ENCODE assay signal across 7 cellular contexts in the genomic region with DNA sequence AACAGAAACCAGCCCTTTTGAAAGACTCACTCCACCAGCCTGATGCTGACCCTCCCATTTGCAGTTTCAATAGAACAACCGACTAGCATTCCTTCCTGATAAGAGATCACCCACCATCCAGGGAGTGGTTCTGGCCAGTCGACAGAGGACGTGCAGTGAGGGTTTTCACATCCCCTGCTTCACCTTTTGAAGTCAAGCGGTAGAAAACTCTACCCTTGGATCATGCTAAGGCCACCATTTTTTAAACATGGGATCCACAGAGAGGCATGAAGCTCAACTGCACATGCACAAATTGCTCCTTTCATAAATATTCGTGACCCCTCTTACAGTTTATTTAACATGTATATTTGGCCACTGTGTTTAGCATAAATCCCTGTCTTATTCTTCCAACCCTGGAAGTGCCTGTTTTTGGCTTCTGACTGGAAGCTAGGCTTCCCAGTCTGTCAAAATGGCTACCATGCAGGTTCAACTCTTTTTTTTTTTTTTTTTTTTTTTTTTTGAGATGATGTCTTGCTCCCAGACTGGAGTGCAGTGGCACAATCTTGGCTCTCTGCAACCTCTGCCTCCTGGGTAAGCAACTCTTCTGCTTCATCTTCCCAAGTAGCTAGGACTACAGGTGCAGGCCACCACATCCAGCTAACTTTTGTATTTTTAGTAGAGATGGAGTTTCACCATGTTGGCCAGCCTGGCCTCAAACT. TPM values are rescaled to one million over a fixed set of nuclear protein-coding genes. Genes with fewer than 3 reads are reported as not detected.
DNase-seq lines count a peak whose midpoint lies in the region; ATAC-seq and TF ChIP-seq lines count a peak whose summit lies in the region.

No MANE protein-coding gene starts in this region.

- no peaks in the 10 kb centered on the region for H4K20me1 ChIP-seq in OCI-LY7 (ENCODE audit: insufficient read depth, low read length)

- peak overlapping the region; percentile 76 for H3K4me2 ChIP-seq in OCI-LY7 (ENCODE audit: low read length)

- H3K4me3 ChIP-seq in GM12865 (ENCODE audit: low read depth, low read length) (peak overlapping the region; percentile 57), OCI-LY7 (ENCODE audit: low read depth, low read length, poor library complexity, severe bottlenecking) (peak overlapping the region; percentile 77)

- H3K9me2 ChIP-seq in OCI-LY7 (ENCODE audit: insufficient read depth, low read length): no peaks in the 10 kb centered on the region

- no peak for TF ChIP-seq CTCF in GM12865 (IDR thresholded peaks at IDR 0.05; ENCODE audit: insufficient read depth, low read depth, low read length, missing control alignments)
- TF ChIP-seq CTCF in OCI-LY7 (conservative IDR thresholded peaks at IDR 0.05; ENCODE audit: low read length): no peak
- no peak for TF ChIP-seq CTCF in endothelial cell (IDR thresholded peaks at IDR 0.05; ENCODE audit: unreplicated experiment)
- no peak for TF ChIP-seq CTCF in progenitor cell of endocrine pancreas (IDR thresholded peaks at IDR 0.05; ENCODE audit: unreplicated experiment)

- CTCF ChIA-PET in OCI-LY7 (lab: Charles Lee; ENCODE audit: unreplicated experiment): interaction anchor here (2.1 kb wide), 1 partner anchor 9 kb away, joined by 16 read pairs; no protein-coding TSS in a partner anchor

- DNase-seq in GM12865 (ENCODE audit: low read depth) (no peak), OCI-LY7 (ENCODE audit: low spot score) (no peak), endothelial cell (ENCODE audit: low spot score) (no peak), progenitor cell of endocrine pancreas (ENCODE audit: low spot score, unreplicated experiment) (no peak), germinal center (ENCODE audit: low spot score) (no peak)

- POLR2A ChIA-PET in OCI-LY7 (lab: Charles Lee): interaction anchor here (0.6 to 3.8 kb wide), 8 partner anchors 8 to 247 kb away, joined by 3 to 64 read pairs (median 6); partner anchors contain the start of gene SETD5

- H3K36me3 Mint-ChIP-seq in endothelial cell (ENCODE audit: low read depth, unreplicated experiment): peaks cover 4% of the 10 kb centered on the region
- peaks cover 7% of the 10 kb centered on the region for H3K36me3 Mint-ChIP-seq in progenitor cell of endocrine pancreas (ENCODE audit: insufficient read depth)

- no peak for ATAC-seq in GM19455 (IDR thresholded peaks at IDR 0.05; ENCODE audit: unreplicated experiment)
- no peak for ATAC-seq in GM18858 (IDR thresholded peaks at IDR 0.05; ENCODE audit: unreplicated experiment)

- no TSS peak for BruUV-seq in OCI-LY7 (replicated peaks; lab: Mats Ljungman, UMichigan)

- H3K27ac Mint-ChIP-seq in endothelial cell (ENCODE audit: unreplicated experiment): peak overlapping the region; percentile 77
- H3K27ac Mint-ChIP-seq in progenitor cell of endocrine pancreas: peak overlapping the region; percentile 100

- H2AFZ ChIP-seq in OCI-LY7 (ENCODE audit: low read length): peak overlapping the region; percentile 90; the same call in 1 of the 2 replicates

- H3K9me3 Mint-ChIP-seq in endothelial cell (ENCODE audit: unreplicated experiment): no peaks in the 10 kb centered on the region
- peaks cover 3% of the 10 kb centered on the region for H3K9me3 Mint-ChIP-seq in progenitor cell of endocrine pancreas (ENCODE audit: low read depth)

- H3K4me1 Mint-ChIP-seq in endothelial cell (ENCODE audit: unreplicated experiment): peaks cover 10% of the 10 kb centered on the region
- peaks cover 10% of the 10 kb centered on the region for H3K4me1 Mint-ChIP-seq in progenitor cell of endocrine pancreas (ENCODE audit: low read depth)

- peaks cover 16% of the 10 kb centered on the region for H3K27me3 Mint-ChIP-seq in endothelial cell (ENCODE audit: unreplicated experiment)
- no peaks in the 10 kb centered on the region for H3K27me3 Mint-ChIP-seq in progenitor cell of endocrine pancreas

- intact Hi-C loops in OCI-LY7 (cut with micrococcal nuclease; ENCODE audit: unreplicated experiment): loop anchor here (5.0 kb wide), 1 partner anchor 285 kb away; the partner anchor contains the start of gene MTMR14

- peaks cover 9% of the 10 kb centered on the region for H3K79me2 ChIP-seq in OCI-LY7 (ENCODE audit: insufficient read depth, low read depth, low read length)

- H3K27ac ChIP-seq in OCI-LY7 (ENCODE audit: low read depth, low read length, poor library complexity, severe bottlenecking): no peak overlapping the region

- peaks cover 14% of the 10 kb centered on the region for H3K4me1 ChIP-seq in OCI-LY7 (ENCODE audit: insufficient read depth, low read length, poor library complexity, severe bottlenecking)

- peaks cover 23% of the 10 kb centered on the region for H3K36me3 ChIP-seq in OCI-LY7 (ENCODE audit: insufficient read depth, low read length)

- peak overlapping the region; percentile 21 for H3K4me3 Mint-ChIP-seq in endothelial cell (ENCODE audit: unreplicated experiment)
- H3K4me3 Mint-ChIP-seq in progenitor cell of endocrine pancreas (ENCODE audit: low read depth): peak overlapping the region; percentile 88

- H3K9me3 ChIP-seq in OCI-LY7 (ENCODE audit: low read length): peaks cover 4% of the 10 kb centered on the region; the same call in 1 of the 2 replicates

RNA-seq across cellular contexts. Expression of gene THUMPD3, which starts 1.0 kb away (rescaled TPM):
- total RNA-seq in OCI-LY7 (2014; rRNA removed; shearing (Covaris generic)): 12.4 and 20.7 TPM in 2 replicates
- total RNA-seq in OCI-LY7 (2022): 57.0 and 58.8 TPM in 2 replicates
- total RNA-seq in endothelial cell (ENCODE audit: unreplicated experiment): 27.4 TPM
- total RNA-seq in progenitor cell of endocrine pancreas: 61.3 and 62.4 TPM in 2 replicates

RNA-seq across cellular contexts. Expression of gene SETD5, which starts 35.6 kb away (rescaled TPM):
- total RNA-seq in OCI-LY7 (2014; rRNA removed; shearing (Covaris generic)): 91.1 and 120 TPM in 2 replicates
- 214 and 223 TPM in 2 replicates for total RNA-seq in OCI-LY7 (2022)
- total RNA-seq in endothelial cell (ENCODE audit: unreplicated experiment): 246 TPM
- total RNA-seq in progenitor cell of endocrine pancreas: 227 and 233 TPM in 2 replicates
